8 cellular contexts compared by ENCODE assay signal in genomic region chr2:127386764-127387654, GRCh38. TPM values are rescaled to one million over a fixed set of nuclear protein-coding genes. Genes with fewer than 3 reads are reported as not detected.
DNase-seq lines count a peak whose midpoint lies in the region; ATAC-seq and TF ChIP-seq lines count a peak whose summit lies in the region.

No MANE protein-coding gene starts in this region.

- peak overlapping the region; percentile 86 to 88 for H3K27ac Mint-ChIP-seq in activated naive CD4-positive, alpha-beta T cell treated with anti-CD3 and anti-CD28 coated beads, Interleukin-2, amount 50 U/mL, for 72 hours

- ATAC-seq in SK-N-SH treated with all-trans-retinoic acid at 6 μM for 48 hours (peak; percentile 82), Right ventricle myocardium inferior (peak; percentile 84)
- peak; percentile 76 to 79 for ATAC-seq in activated naive CD4-positive, alpha-beta T cell treated with anti-CD3 and anti-CD28 coated beads, Interleukin-2, amount 50 U/mL, for 72 hours

- H3K9me3 ChIP-seq in ovary: no peaks in the 10 kb centered on the region
- H3K9me3 ChIP-seq in thymus (ENCODE audit: control insufficient read depth): no peaks in the 10 kb centered on the region

- CTCF ChIA-PET in HEK293T (lab: Yijun Ruan, JAX): no interaction called here

- peaks cover 5 to 20% of the 10 kb centered on the region in 2 donors for H3K36me3 Mint-ChIP-seq in activated naive CD4-positive, alpha-beta T cell treated with anti-CD3 and anti-CD28 coated beads, Interleukin-2, amount 50 U/mL, for 72 hours

- H3K4me3 ChIP-seq in ovary (peak overlapping the region; percentile 68), thymus (ENCODE audit: low read length) (peak overlapping the region; percentile 95)

- peaks cover 0 to under 1% of the 10 kb centered on the region in 2 donors for H3K9me3 Mint-ChIP-seq in activated naive CD4-positive, alpha-beta T cell treated with anti-CD3 and anti-CD28 coated beads, Interleukin-2, amount 50 U/mL, for 72 hours

- no peak for TF ChIP-seq EP300 in ovary (IDR thresholded peaks at IDR 0.05)

- no peaks in the 10 kb centered on the region for H3K36me3 ChIP-seq in ovary
- peaks cover 3% of the 10 kb centered on the region for H3K36me3 ChIP-seq in thymus (ENCODE audit: control insufficient read depth, insufficient read depth)

- intact Hi-C loops in Right ventricle myocardium inferior (cut with DNase I) (loop anchor here (2.0 kb wide), 1 partner anchor 32 kb away; no protein-coding TSS in a partner anchor), ovary (cut with DNase I) (no loop called here)

- WGBS in ovary, 3 donors: 0 to 1% (median 1%) methylated on average over 14 to 58 of the region's 58 CpGs
- 2% methylated on average over 56 of the region's 58 CpGs for WGBS in thymus

- TF ChIP-seq CTCF in ovary (IDR thresholded peaks at IDR 0.05): no peak

- in situ Hi-C loops in G401 (cut with HindIII; ENCODE audit: low sequenced_read_pairs): no loop called here

- H3K27ac ChIP-seq in ovary: peak overlapping the region; percentile 98 to 100
- H3K27ac ChIP-seq in thymus (ENCODE audit: low read depth): peak overlapping the region; percentile 100

- peaks cover 1% of the 10 kb centered on the region for H3K4me1 ChIP-seq in ovary (ENCODE audit: insufficient read depth)
- peaks cover 19% of the 10 kb centered on the region for H3K4me1 ChIP-seq in thymus (ENCODE audit: control insufficient read depth, insufficient read depth, low read length)

- no peaks in the 10 kb centered on the region for H3K27me3 ChIP-seq in ovary
- no peaks in the 10 kb centered on the region for H3K27me3 ChIP-seq in thymus (ENCODE audit: control insufficient read depth, insufficient read depth)

- no peak for TF ChIP-seq POLR2A in ovary (IDR thresholded peaks at IDR 0.05)

- POLR2A ChIA-PET in HEK293T (lab: Yijun Ruan, JAX): interaction anchor here (1.0 to 1.2 kb wide), 4 partner anchors 14 to 22 kb away, joined by 3 to 7 read pairs (median 4); no protein-coding TSS in a partner anchor

- peak; percentile 83 for DNase-seq in G401 (ENCODE audit: low spot score)
- peak; percentile 73 for DNase-seq in HEK293T (ENCODE audit: extremely low spot score)
- peak; percentile 89 for DNase-seq in NAMALWA (ENCODE audit: low spot score)
- DNase-seq in activated naive CD4-positive, alpha-beta T cell treated with anti-CD3 and anti-CD28 coated beads, Interleukin-2, amount 50 U/mL, for 72 hours (ENCODE audit: low spot score in 2 of 2): peak; percentile 72 to 78
- DNase-seq in Right ventricle myocardium inferior (ENCODE audit: missing footprints): peak; percentile 94
- DNase-seq in ovary: peak; percentile 80 to 89 (median 85)

TF ChIP-seq in HEK293T, 16 proteins besides CTCF, POLR2A, EP300 and RAD21:
- TF ChIP-seq ZNF384 (IDR thresholded peaks at IDR 0.05) (no peak), FOXM1 (IDR thresholded peaks at IDR 0.05; ENCODE audit: borderline replicate concordance) (peak; percentile 36; the same call in 1 of the 2 replicates), ELF4 (IDR thresholded peaks at IDR 0.05) (no peak)

TF ChIP-seq in SK-N-SH treated with all-trans-retinoic acid at 6 μM for 48 hours, 23 proteins besides CTCF, POLR2A, EP300 and RAD21:
- TF ChIP-seq TCF4 (CRISPR knock-in tag; IDR thresholded peaks at IDR 0.05; ENCODE audit: borderline replicate concordance): no peak
- TF ChIP-seq ZFP3 (CRISPR knock-in tag; IDR thresholded peaks at IDR 0.05): no peak
- no peak for TF ChIP-seq BACH2 (CRISPR knock-in tag; IDR thresholded peaks at IDR 0.05; ENCODE audit: borderline replicate concordance)
- no peak for TF ChIP-seq CREB5 (CRISPR knock-in tag; IDR thresholded peaks at IDR 0.05; ENCODE audit: low read depth)
- no peak for TF ChIP-seq ISL1 (CRISPR knock-in tag; IDR thresholded peaks at IDR 0.05)
- TF ChIP-seq ZNF565 (CRISPR knock-in tag; conservative IDR thresholded peaks at IDR 0.05; ENCODE audit: low read depth): no peak
- no peak for TF ChIP-seq POU6F1 (CRISPR knock-in tag; IDR thresholded peaks at IDR 0.05; ENCODE audit: borderline replicate concordance, low read depth)
- TF ChIP-seq ARNTL (CRISPR knock-in tag; IDR thresholded peaks at IDR 0.05; ENCODE audit: borderline replicate concordance, low read depth): no peak

RNA-seq across cellular contexts. Expression of gene MAP3K2, which starts 0.8 kb away (rescaled TPM):
- 13.8 and 14.2 TPM in 2 replicates for total RNA-seq in G401 (2014; rRNA removed; shearing (Covaris generic))
- 10 to 100 TPM; 39.5 to 45.7 TPM for total RNA-seq in activated naive CD4-positive, alpha-beta T cell treated with anti-CD3 and anti-CD28 coated beads, Interleukin-2, amount 50 U/mL, for 72 hours
- 23.4 TPM for total RNA-seq in Right ventricle myocardium inferior
- 10 to 100 TPM; 41.6 to 78.4 (median 60.4) TPM for total RNA-seq in ovary
- 10 to 100 TPM in 1 of 2 donors, 1 to 10 TPM in 1; 7.2 to 11.5 TPM for polyA plus RNA-seq in ovary
- polyA plus RNA-seq in thymus: 16.5 TPM

RNA-seq across cellular contexts. Expression of gene PROC, which starts 31.2 kb away (rescaled TPM):
- total RNA-seq in G401 (2014; rRNA removed; shearing (Covaris generic)): 0.37 TPM in 1 of 2 replicates, not detected in the other
- total RNA-seq in activated naive CD4-positive, alpha-beta T cell treated with anti-CD3 and anti-CD28 coated beads, Interleukin-2, amount 50 U/mL, for 72 hours: not detected
- total RNA-seq in Right ventricle myocardium inferior (not detected), ovary (1 to 10 TPM in 1 of 7 donors, under 1 TPM in 1, not detected in 5; 0.51 to 1.1 TPM)
- polyA plus RNA-seq in ovary (not detected), thymus (2.5 TPM)

Comparison
In these comparisons a context has a peak if more than half of its experiments do, and no peak if none do; other contexts are left out.
1. Peak in every context shown above with its lines: DNase-seq, ATAC-seq, H3K4me3 ChIP-seq and H3K27ac ChIP-seq.